Comparison of ENCODE assay signal across 1 cellular context in the genomic region with DNA sequence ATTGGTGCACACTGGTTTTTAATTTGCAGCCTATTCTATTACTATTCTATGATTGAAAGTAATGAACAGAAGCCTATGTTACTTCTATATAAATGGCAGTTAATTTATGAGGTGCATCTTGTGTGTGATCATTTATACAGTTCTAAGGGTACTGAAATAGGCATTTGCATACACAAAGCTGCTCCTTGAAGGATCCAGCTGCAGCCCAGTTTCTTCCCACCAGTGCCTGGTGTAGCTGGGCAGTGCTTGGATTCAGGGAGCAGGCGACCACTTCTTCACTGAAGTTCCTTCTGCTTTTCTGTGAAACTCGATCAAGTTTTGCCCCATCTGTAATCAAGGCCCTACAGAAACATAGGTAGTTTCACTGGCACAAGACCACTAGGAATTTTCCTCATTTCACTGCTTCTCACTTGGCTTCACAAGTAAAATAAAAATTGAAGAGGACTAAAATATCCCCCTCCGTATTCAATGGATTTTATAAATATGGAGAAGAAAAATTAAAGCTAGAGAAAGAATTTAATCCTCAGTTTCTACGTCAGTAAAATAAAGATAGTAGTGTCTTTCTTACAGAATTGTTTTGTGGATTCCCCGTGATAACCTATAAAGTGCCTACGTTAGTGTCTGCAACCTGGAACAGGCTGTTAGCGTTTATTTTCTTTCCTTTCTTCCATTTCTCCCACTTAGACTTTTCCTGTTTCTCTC.
TF ChIP-seq lines count a peak whose summit lies in the region.

No MANE protein-coding gene starts in this region.

TF ChIP-seq in WTC11, 78 proteins besides CTCF, POLR2A, EP300 and RAD21 (continued from another document):
- TF ChIP-seq ZNF138 (CRISPR knock-in tag; conservative IDR thresholded peaks at IDR 0.05): no peak
- no peak for TF ChIP-seq PRDM15 (CRISPR knock-in tag; IDR thresholded peaks at IDR 0.05)
- TF ChIP-seq MLX (CRISPR knock-in tag; IDR thresholded peaks at IDR 0.05): no peak
- no peak for TF ChIP-seq ZNF281 (CRISPR knock-in tag; IDR thresholded peaks at IDR 0.05)
- no peak for TF ChIP-seq ZNF423 (CRISPR knock-in tag; IDR thresholded peaks at IDR 0.05)
- no peak for TF ChIP-seq SOX15 (CRISPR knock-in tag; IDR thresholded peaks at IDR 0.05)
- no peak for TF ChIP-seq CBFB (CRISPR knock-in tag; IDR thresholded peaks at IDR 0.05; ENCODE audit: low read depth)
- TF ChIP-seq, protein P1, sequence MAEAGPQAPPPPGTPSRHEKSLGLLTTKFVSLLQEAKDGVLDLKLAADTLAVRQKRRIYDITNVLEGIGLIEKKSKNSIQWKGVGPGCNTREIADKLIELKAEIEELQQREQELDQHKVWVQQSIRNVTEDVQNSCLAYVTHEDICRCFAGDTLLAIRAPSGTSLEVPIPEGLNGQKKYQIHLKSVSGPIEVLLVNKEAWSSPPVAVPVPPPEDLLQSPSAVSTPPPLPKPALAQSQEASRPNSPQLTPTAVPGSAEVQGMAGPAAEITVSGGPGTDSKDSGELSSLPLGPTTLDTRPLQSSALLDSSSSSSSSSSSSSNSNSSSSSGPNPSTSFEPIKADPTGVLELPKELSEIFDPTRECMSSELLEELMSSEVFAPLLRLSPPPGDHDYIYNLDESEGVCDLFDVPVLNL (CRISPR knock-in tag; IDR thresholded peaks at IDR 0.05; ENCODE audit: borderline replicate concordance, low read depth): no peak
